Comparison of ENCODE assay signal across 8 cellular contexts in genomic region chr10:26697922-26698608, GRCh38. TPM values are rescaled to one million over a fixed set of nuclear protein-coding genes. Genes with fewer than 3 reads are reported as not detected.
DNase-seq lines count a peak whose midpoint lies in the region; ATAC-seq, FAIRE-seq and TF ChIP-seq lines count a peak whose summit lies in the region.

No MANE protein-coding gene starts in this region.

- peak overlapping the region; percentile 1 to 92 (median 88) for H3K27ac Mint-ChIP-seq in CD8-positive, alpha-beta memory T cell
- H3K27ac Mint-ChIP-seq in brain = peak overlapping the region; percentile 79 to 96 (median 93)

- no peak for ATAC-seq in HG03139 (IDR thresholded peaks at IDR 0.05; ENCODE audit: unreplicated experiment)

- peaks cover 0 to 20% (median 2%) of the 10 kb centered on the region in 3 donors for H3K36me3 Mint-ChIP-seq in CD8-positive, alpha-beta memory T cell
- H3K36me3 Mint-ChIP-seq in brain = peaks cover 8% of the 10 kb centered on the region

- H3K4me3 Mint-ChIP-seq in CD8-positive, alpha-beta memory T cell = peak overlapping the region; percentile 88 to 97 (median 93)
- peak overlapping the region; percentile 96 to 99 (median 98) for H3K4me3 Mint-ChIP-seq in brain

- no peak for TF ChIP-seq CTCF in brain (conservative IDR thresholded peaks at IDR 0.05)

- WGBS in HUES64 = 2% methylated on average over 42 of the region's 42 CpGs

- H3K9me3 Mint-ChIP-seq in CD8-positive, alpha-beta memory T cell = peaks cover 0 to 2% (median 0%) of the 10 kb centered on the region in 5 donors
- H3K9me3 Mint-ChIP-seq in brain = no peaks in the 10 kb centered on the region

- DNase-seq in CD8-positive, alpha-beta memory T cell = no peak
- DNase-seq in lung microvascular endothelial cell (ENCODE audit: low read depth in 2 of 2) (peak; percentile 5 to 6), urothelium cell line (ENCODE audit: low spot score) (peak; percentile 14), SK-N-DZ (ENCODE audit: low spot score) (no peak), ecto neural progenitor cell (ENCODE audit: low spot score) (no peak)

- H3K27ac ChIP-seq in CD8-positive, alpha-beta memory T cell (ENCODE audit: low read depth, low read length) = peak overlapping the region; percentile 71
- peak overlapping the region; percentile 73; the same call in 1 of the 2 replicates for H3K27ac ChIP-seq in HUES64 (ENCODE audit: low read depth, low read length)

- H3K27me3 Mint-ChIP-seq in CD8-positive, alpha-beta memory T cell = peaks cover 0 to 3% of the 10 kb centered on the region in 2 donors
- peaks cover 6% of the 10 kb centered on the region for H3K27me3 Mint-ChIP-seq in brain

- H3K9me3 ChIP-seq in CD8-positive, alpha-beta memory T cell (ENCODE audit: low read length) = no peaks in the 10 kb centered on the region
- no peaks in the 10 kb centered on the region for H3K9me3 ChIP-seq in HUES64 (ENCODE audit: insufficient read depth, low read depth, low read length)

- peak overlapping the region; percentile 83 for H3K9ac ChIP-seq in HUES64 (ENCODE audit: low read depth, low read length)

- POLR2A ChIA-PET in CD8-positive, alpha-beta memory T cell (lab: Charles Lee) = interaction anchor here (0.5 to 0.6 kb wide), 3 partner anchors 12 to 184 kb away, joined by 3 to 6 read pairs (median 6); no protein-coding TSS in a partner anchor

- CTCF ChIA-PET in CD8-positive, alpha-beta memory T cell (lab: Charles Lee) = interaction anchor here (1.5 to 2.3 kb wide), 2 partner anchors 10 to 28 kb away, joined by 4 to 8 read pairs; no protein-coding TSS in a partner anchor

- FAIRE-seq in urothelium cell line (lab: Jason Lieb, UNC) = no peak

- H3K27me3 ChIP-seq in CD8-positive, alpha-beta memory T cell (ENCODE audit: insufficient read depth, low read length, poor library complexity, severe bottlenecking) = no peaks in the 10 kb centered on the region
- no peaks in the 10 kb centered on the region; the same call in 1 of the 2 replicates for H3K27me3 ChIP-seq in HUES64 (ENCODE audit: insufficient read depth, low read length)

- peak overlapping the region; percentile 87 for H3K4me3 ChIP-seq in CD8-positive, alpha-beta memory T cell (ENCODE audit: low read length)
- H3K4me3 ChIP-seq in HUES64 (ENCODE audit: low read length) = peak overlapping the region; percentile 93

- H3K4me1 Mint-ChIP-seq in CD8-positive, alpha-beta memory T cell = peaks cover 24 to 33% (median 25%) of the 10 kb centered on the region in 3 donors
- peaks cover 36% of the 10 kb centered on the region for H3K4me1 Mint-ChIP-seq in brain

- H3K36me3 ChIP-seq in CD8-positive, alpha-beta memory T cell (ENCODE audit: insufficient read depth, low read length) = no peaks in the 10 kb centered on the region
- H3K36me3 ChIP-seq in HUES64 (ENCODE audit: insufficient read depth, low read length) = peaks cover 15% of the 10 kb centered on the region

- H3K4me1 ChIP-seq in CD8-positive, alpha-beta memory T cell (ENCODE audit: insufficient read depth, low read length) = peaks cover 17% of the 10 kb centered on the region
- no peaks in the 10 kb centered on the region for H3K4me1 ChIP-seq in HUES64 (ENCODE audit: insufficient read depth, low read length)

RNA-seq across cellular contexts. Expression of gene PDSS1, which starts 0.6 kb away (rescaled TPM):
- 10 to 100 TPM; 32.0 to 34.7 TPM for total RNA-seq in CD8-positive, alpha-beta memory T cell
- polyA plus RNA-seq in CD8-positive, alpha-beta memory T cell = 3.0 TPM
- polyA plus RNA-seq in HUES64 (2013, experiment 1 of 2) = 20.2 TPM
- polyA plus RNA-seq in HUES64 (2013, experiment 2 of 2) = 13.3 TPM
- polyA plus RNA-seq in brain (ENCODE audit: insufficient read depth, low read depth, low replicate concordance) = 2.8 TPM
- 2.6 and 4.6 TPM in 2 replicates for total RNA-seq in lung microvascular endothelial cell
- 23.1 and 30.8 TPM in 2 replicates for polyA plus RNA-seq in SK-N-DZ (2014; cell fraction: cytosol; rRNA removed)
- polyA plus RNA-seq in SK-N-DZ (2014; cell fraction: nucleus; rRNA removed) = 31.8 and 34.5 TPM in 2 replicates

Comparison
In these comparisons a context has a peak if more than half of its experiments do, and no peak if none do; other contexts are left out.
1. DNase-seq: peak in lung microvascular endothelial cell (2 of 2) and urothelium cell line (single experiment); none in CD8-positive, alpha-beta memory T cell (0 of 5), SK-N-DZ (single experiment) and ecto neural progenitor cell (single experiment).